Comparison of ENCODE assay signal across 20 cellular contexts in the genomic region with DNA sequence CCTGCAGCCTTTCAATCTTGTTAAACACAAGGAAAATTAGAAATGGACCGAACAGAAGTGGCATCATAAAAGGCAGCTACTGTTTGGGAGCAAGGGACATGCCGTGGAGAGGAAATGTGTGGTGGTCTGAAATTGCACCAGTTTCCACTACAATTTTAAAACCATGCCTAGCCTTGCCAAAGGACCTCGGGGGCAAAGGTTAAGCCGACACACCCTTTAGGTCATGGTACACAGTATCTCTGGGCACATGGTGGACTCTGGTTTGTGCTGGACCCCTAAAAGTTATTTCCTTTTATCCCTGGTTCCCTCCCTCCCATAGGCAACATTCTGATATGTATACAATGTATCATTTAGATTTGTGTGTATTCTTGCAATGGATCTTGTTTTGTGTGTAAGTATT.
DNase-seq lines count a peak whose midpoint lies in the region; ATAC-seq and TF ChIP-seq lines count a peak whose summit lies in the region.
"Had no signal": no experiment of that assay in that cellular context is flagged by ENCODE, and none has a peak within 500 bp of the region (broad histone marks: within the 10 kb centered on the region; RNA-seq: fewer than 3 reads in every experiment).

No MANE protein-coding gene starts in this region.

- POLR2A ChIA-PET in activated CD4-positive, alpha-beta T cell treated with anti-CD3 and anti-CD28 coated beads, Interleukin-2, amount 10 ng/mL, durations not matched to agents 7 days and 5 days (lab: Charles Lee) = no interaction called here

- no peaks in the 10 kb centered on the region for H3K27me3 Mint-ChIP-seq in activated CD4-positive, alpha-beta T cell treated with anti-CD3 and anti-CD28 coated beads, Interleukin-2, amount 10 ng/mL, durations not matched to agents 7 days and 5 days
- no peaks in the 10 kb centered on the region for H3K27me3 Mint-ChIP-seq in CD4-positive, CD25-positive, alpha-beta regulatory T cell
- H3K27me3 Mint-ChIP-seq in immature natural killer cell (ENCODE audit: low read depth in 3 of 3) = peaks cover 0 to 12% (median 4%) of the 10 kb centered on the region in 3 donors

- no peaks in the 10 kb centered on the region for H3K9me3 ChIP-seq in CD4-positive, CD25-positive, alpha-beta regulatory T cell (ENCODE audit: control insufficient read depth in 2 of 2, low read length in 2 of 2)
- H3K9me3 ChIP-seq in trophoblast cell (ENCODE audit: insufficient read depth, low read depth, low read length) = peaks cover 2% of the 10 kb centered on the region
- H3K9me3 ChIP-seq: SJSA1 had no signal

- no peaks in the 10 kb centered on the region for H3K27me3 ChIP-seq in CD4-positive, CD25-positive, alpha-beta regulatory T cell (ENCODE audit: control insufficient read depth, insufficient read depth, low read length)
- no peaks in the 10 kb centered on the region for H3K27me3 ChIP-seq in KMS-11 (ENCODE audit: insufficient read depth, low read depth)
- no peaks in the 10 kb centered on the region for H3K27me3 ChIP-seq in trophoblast cell (ENCODE audit: insufficient read depth, low read length)
- H3K27me3 ChIP-seq: BLaER1 treated with 17β-estradiol and CSF1 and Interleukin-3, amounts not matched to agents 10 nM and 100 nM; SJSA1 had no signal

- H3K4me2 ChIP-seq in KMS-11 (peak overlapping the region; percentile 79; the same call in 1 of the 2 replicates), trophoblast cell (ENCODE audit: low read length) (no peak overlapping the region)

- no peak overlapping the region for H2BK120ac ChIP-seq in trophoblast cell (ENCODE audit: insufficient read depth, low read length, poor library complexity)

- no peak for TF ChIP-seq CTCF in KMS-11 (conservative IDR thresholded peaks at IDR 0.05; ENCODE audit: low read depth, low read length)

- H3K23ac ChIP-seq in trophoblast cell (ENCODE audit: low read length) = no peak overlapping the region

- peak overlapping the region; percentile 27 for H3K4me3 ChIP-seq in CD4-positive, CD25-positive, alpha-beta regulatory T cell (ENCODE audit: low read depth, low read length)
- no peak overlapping the region for H3K4me3 ChIP-seq in KMS-11 (IDR thresholded peaks at IDR 0.05; ENCODE audit: insufficient read depth, low read depth, low read length)
- no peak overlapping the region for H3K4me3 ChIP-seq in trophoblast cell (ENCODE audit: low read depth, low read length)
- H3K4me3 ChIP-seq: BLaER1 treated with 17β-estradiol and CSF1 and Interleukin-3, amounts not matched to agents 10 nM and 100 nM; SJSA1 had no signal

- H3K4me3 Mint-ChIP-seq in activated CD4-positive, alpha-beta T cell treated with anti-CD3 and anti-CD28 coated beads, Interleukin-2, amount 10 ng/mL, durations not matched to agents 7 days and 5 days = no peak overlapping the region
- H3K4me3 Mint-ChIP-seq in CD4-positive, CD25-positive, alpha-beta regulatory T cell = peak overlapping the region in 1 of 4 donors; percentile 55
- peak overlapping the region in 2 of 5 donors; percentile 3 to 15 for H3K4me3 Mint-ChIP-seq in immature natural killer cell

- WGBS in trophoblast cell (ENCODE audit: extremely low coverage, insufficient coverage, insufficient read length) = no CpG with 5 or more reads among the region's 4 CpGs

- H2BK5ac ChIP-seq in trophoblast cell (ENCODE audit: low read depth, low read length, poor library complexity) = no peak overlapping the region

- H3K4me1 ChIP-seq in CD4-positive, CD25-positive, alpha-beta regulatory T cell (ENCODE audit: control insufficient read depth, insufficient read depth, low read length, poor library complexity, severe bottlenecking) = peaks cover 94% of the 10 kb centered on the region
- peaks cover 91% of the 10 kb centered on the region for H3K4me1 ChIP-seq in KMS-11 (ENCODE audit: low read depth, poor library complexity, severe bottlenecking)
- H3K4me1 ChIP-seq in trophoblast cell (ENCODE audit: control insufficient read depth in 1 of 2, insufficient read depth in 2 of 2, low read length in 2 of 2) = peaks cover 0 to 9% of the 10 kb centered on the region in 2 experiments
- H3K4me1 ChIP-seq: SJSA1 had no signal

- H3K18ac ChIP-seq in trophoblast cell (ENCODE audit: low read length) = no peak overlapping the region

- no peaks in the 10 kb centered on the region for H3K79me1 ChIP-seq in trophoblast cell (ENCODE audit: low read length)

- no peak overlapping the region for H4K12ac ChIP-seq in trophoblast cell (ENCODE audit: low read depth, low read length)

- H3K9me3 Mint-ChIP-seq in activated CD4-positive, alpha-beta T cell treated with anti-CD3 and anti-CD28 coated beads, Interleukin-2, amount 10 ng/mL, durations not matched to agents 7 days and 5 days = no peaks in the 10 kb centered on the region
- no peaks in the 10 kb centered on the region for H3K9me3 Mint-ChIP-seq in CD4-positive, CD25-positive, alpha-beta regulatory T cell
- H3K9me3 Mint-ChIP-seq in immature natural killer cell = no peaks in the 10 kb centered on the region

- H2AFZ ChIP-seq in KMS-11 (ENCODE audit: low read depth) (no peak overlapping the region), trophoblast cell (ENCODE audit: insufficient read depth, low read length, poor library complexity) (no peak overlapping the region)

- H3K9ac ChIP-seq in KMS-11 = no peak overlapping the region
- H3K9ac ChIP-seq in trophoblast cell (ENCODE audit: low read length) = no peak overlapping the region

- ATAC-seq in CD4-positive, CD25-positive, alpha-beta regulatory T cell (ENCODE audit: low read depth in 2 of 2) = no peak
- ATAC-seq: HCT116, Right ventricle myocardium inferior had no signal

- no peak overlapping the region for H2BK12ac ChIP-seq in trophoblast cell (ENCODE audit: low read length)

- H4K8ac ChIP-seq in trophoblast cell (ENCODE audit: low read depth, low read length) = no peak overlapping the region

- peak overlapping the region; percentile 96 for H3K27ac ChIP-seq in CD4-positive, CD25-positive, alpha-beta regulatory T cell (ENCODE audit: insufficient read depth, low read length, poor library complexity, severe bottlenecking)
- peak overlapping the region; percentile 80; the same call in 1 of the 2 replicates for H3K27ac ChIP-seq in KMS-11
- no peak overlapping the region for H3K27ac ChIP-seq in trophoblast cell (ENCODE audit: low read depth, low read length)
- H3K27ac ChIP-seq: SJSA1 had no signal

- no peaks in the 10 kb centered on the region for H3K36me3 ChIP-seq in CD4-positive, CD25-positive, alpha-beta regulatory T cell (ENCODE audit: control insufficient read depth, insufficient read depth, low read length)
- no peaks in the 10 kb centered on the region for H3K36me3 ChIP-seq in KMS-11 (ENCODE audit: insufficient read depth)
- H3K36me3 ChIP-seq in trophoblast cell (ENCODE audit: control insufficient read depth in 1 of 2, insufficient read depth in 2 of 2, low read length in 2 of 2) = no peaks in the 10 kb centered on the region
- H3K36me3 ChIP-seq: SJSA1 had no signal

- H3K4ac ChIP-seq in trophoblast cell (ENCODE audit: low read depth, low read length) = no peak overlapping the region

- CTCF ChIA-PET in activated CD4-positive, alpha-beta T cell treated with anti-CD3 and anti-CD28 coated beads, Interleukin-2, amount 10 ng/mL, durations not matched to agents 7 days and 5 days (lab: Charles Lee) = interaction anchor here (0.6 to 1.3 kb wide), 2 partner anchors 154 to 158 kb away, joined by 3 read pairs; no protein-coding TSS in a partner anchor

- H3K79me2 ChIP-seq in KMS-11 (ENCODE audit: insufficient read depth, low read depth) (peaks cover 91% of the 10 kb centered on the region), trophoblast cell (ENCODE audit: control insufficient read depth, insufficient read depth, low read length, poor library complexity) (no peaks in the 10 kb centered on the region)

- no peak for DNase-seq in activated CD4-positive, alpha-beta T cell treated with anti-CD3 and anti-CD28 coated beads, Interleukin-2, amount 10 ng/mL, durations not matched to agents 7 days and 5 days
- DNase-seq in activated CD4-positive, alpha-beta T cell treated with anti-CD3 and anti-CD28 coated beads for 48 hours = no peak
- no peak for DNase-seq in CD4-positive, CD25-positive, alpha-beta regulatory T cell
- DNase-seq in immature natural killer cell (no peak), trophoblast cell (no peak), dedifferentiated amniotic fluid mesenchymal stem cell (ENCODE audit: extremely low spot score) (no peak)
- DNase-seq: 8988T, DMS79, KBM-7, MV-4-11, NCI-H1105 treated with DMSO at 0.1 percent for 48 hours, NCI-H1694 treated with DMSO at 0.1 percent for 48 hours, NCI-H446 treated with DMSO at 0.1 percent for 48 hours, NCI-H526 treated with DMSO at 0.1 percent for 48 hours, OCI-M1 had no signal

- H2AK5ac ChIP-seq in trophoblast cell (ENCODE audit: low read length) = no peak overlapping the region

- peaks cover 90% of the 10 kb centered on the region for H3K4me1 Mint-ChIP-seq in activated CD4-positive, alpha-beta T cell treated with anti-CD3 and anti-CD28 coated beads, Interleukin-2, amount 10 ng/mL, durations not matched to agents 7 days and 5 days
- peaks cover 29 to 96% (median 76%) of the 10 kb centered on the region in 4 donors for H3K4me1 Mint-ChIP-seq in CD4-positive, CD25-positive, alpha-beta regulatory T cell
- H3K4me1 Mint-ChIP-seq in immature natural killer cell = peaks cover 94 to 100% of the 10 kb centered on the region in 2 donors

- peak overlapping the region; percentile 37 for H3K27ac Mint-ChIP-seq in activated CD4-positive, alpha-beta T cell treated with anti-CD3 and anti-CD28 coated beads, Interleukin-2, amount 10 ng/mL, durations not matched to agents 7 days and 5 days
- peak overlapping the region; percentile 98 for H3K27ac Mint-ChIP-seq in CD4-positive, CD25-positive, alpha-beta regulatory T cell
- H3K27ac Mint-ChIP-seq in immature natural killer cell = peak overlapping the region; percentile 56 to 98 (median 96)

- no peak overlapping the region for H4K91ac ChIP-seq in trophoblast cell (ENCODE audit: low read depth, low read length)

- H3K14ac ChIP-seq in trophoblast cell (ENCODE audit: low read length) = no peak overlapping the region

- peaks cover 17% of the 10 kb centered on the region for H3K36me3 Mint-ChIP-seq in activated CD4-positive, alpha-beta T cell treated with anti-CD3 and anti-CD28 coated beads, Interleukin-2, amount 10 ng/mL, durations not matched to agents 7 days and 5 days (ENCODE audit: low read depth)
- H3K36me3 Mint-ChIP-seq in CD4-positive, CD25-positive, alpha-beta regulatory T cell = no peaks in the 10 kb centered on the region
- H3K36me3 Mint-ChIP-seq in immature natural killer cell = no peaks in the 10 kb centered on the region

- H4K20me1 ChIP-seq in KMS-11 (ENCODE audit: insufficient read depth) = no peaks in the 10 kb centered on the region

Comparison
In these comparisons a context has a peak if more than half of its experiments do, and no peak if none do; other contexts are left out.
1. H3K27ac Mint-ChIP-seq: peak in every context shown above with its lines; median percentile 98 in CD4-positive, CD25-positive, alpha-beta regulatory T cell; 96 in immature natural killer cell; 37 in activated CD4-positive, alpha-beta T cell treated with anti-CD3 and anti-CD28 coated beads, Interleukin-2, amount 10 ng/mL, durations not matched to agents 7 days and 5 days.